Comparison of ENCODE assay signal across 22 cellular contexts in the genomic region with DNA sequence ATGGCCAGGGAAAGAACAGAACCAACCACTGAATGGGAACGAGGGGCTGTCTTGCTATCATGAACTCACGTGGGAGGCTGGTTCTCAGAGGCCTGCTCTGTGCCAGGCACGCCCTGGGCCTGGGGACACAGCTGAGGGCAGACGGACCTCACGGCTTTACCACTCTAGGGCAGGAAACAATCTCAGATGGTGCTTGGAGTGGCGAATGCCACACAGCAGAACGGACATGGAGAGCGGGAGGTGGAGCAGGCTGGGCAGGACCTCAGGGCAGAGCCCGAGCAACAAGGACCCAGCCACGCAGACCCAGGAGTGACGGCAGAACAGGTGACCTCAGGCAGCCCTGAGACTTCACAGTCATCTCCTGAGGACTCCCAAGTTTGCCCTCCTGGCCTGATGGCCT.
"Had no signal": no experiment of that assay in that cellular context is flagged by ENCODE, and none has a peak within 500 bp of the region (broad histone marks: within the 10 kb centered on the region; RNA-seq: fewer than 3 reads in every experiment).

No MANE protein-coding gene starts in this region.

- H3K4me3 ChIP-seq: cardiac muscle cell, psoas muscle, thoracic aorta, upper lobe of right lung had no signal

- FAIRE-seq: colon, endometrium, frontal cortex, keratinocyte had no signal

- H3K9me3 Mint-ChIP-seq: activated CD4-positive, alpha-beta memory T cell treated with anti-CD3 and anti-CD28 coated beads for 36 hours; nephron had no signal

- H3K4me3 Mint-ChIP-seq: activated CD4-positive, alpha-beta memory T cell treated with anti-CD3 and anti-CD28 coated beads for 36 hours; activated naive CD8-positive, alpha-beta T cell; nephron had no signal

- ATAC-seq: psoas muscle had no signal

- DNase-seq: activated CD4-positive, alpha-beta memory T cell treated with anti-CD3 and anti-CD28 coated beads for 36 hours; activated CD4-positive, alpha-beta T cell treated with anti-CD3 and anti-CD28 coated beads for 4 hours; activated gamma-delta T cell; activated T-cell treated with anti-CD3 and anti-CD28 coated beads, Interleukin-2, amount 50 U/mL, for 48 hours; amygdala; head of caudate nucleus; mammary epithelial cell; midbrain; psoas muscle; right cardiac atrium; stimulated activated CD4-positive, alpha-beta T cell treated with anti-CD3 and anti-CD28 coated beads, Interleukin-2, amount 100 ng/mL, for 24 hours; SW 1271; T-helper 2 cell had no signal

- H3K4me1 ChIP-seq: psoas muscle, upper lobe of right lung had no signal

- H3K27me3 ChIP-seq: cardiac muscle cell, upper lobe of right lung had no signal

- H3K27ac Mint-ChIP-seq: activated naive CD8-positive, alpha-beta T cell; nephron had no signal

- H3K4me1 Mint-ChIP-seq: nephron had no signal

- H3K27me3 Mint-ChIP-seq: activated CD4-positive, alpha-beta memory T cell treated with anti-CD3 and anti-CD28 coated beads for 36 hours; activated naive CD8-positive, alpha-beta T cell had no signal

- H3K27ac ChIP-seq: cardiac muscle cell, psoas muscle, thoracic aorta, upper lobe of right lung had no signal

- H3K9me3 ChIP-seq: psoas muscle, thoracic aorta, upper lobe of right lung had no signal
